8 cellular contexts compared by ENCODE assay signal in genomic region chr1:161726631-161727342, GRCh38. TPM values are rescaled to one million over a fixed set of nuclear protein-coding genes. Genes with fewer than 3 reads are reported as not detected.
A peak's percentile ranks its signal among the peaks of the same experiment; 100 is the strongest.
DNase-seq lines count a peak whose midpoint lies in the region; ATAC-seq and TF ChIP-seq lines count a peak whose summit lies in the region.

No MANE protein-coding gene starts in this region.

- H3K9me3 ChIP-seq in endocrine pancreas (ENCODE audit: control insufficient read depth, low read length) (no peaks in the 10 kb centered on the region), mesenchymal stem cell (ENCODE audit: control insufficient read depth, low read length) (no peaks in the 10 kb centered on the region)

- H3K36me3 Mint-ChIP-seq in activated CD8-positive, alpha-beta memory T cell treated with anti-CD3 and anti-CD28 coated beads, Interleukin-2, amount 10 ng/mL, durations not matched to agents 7 days and 5 days, result no peaks in the 10 kb centered on the region

- peak overlapping the region; percentile 96 for H3K4me2 ChIP-seq in mesenchymal stem cell (ENCODE audit: low read length, poor library complexity, severe bottlenecking)

- under 1% methylated on average over 64 of the region's 81 CpGs for WGBS in mesenchymal stem cell

- H3K9ac ChIP-seq in endocrine pancreas (ENCODE audit: control insufficient read depth, insufficient read depth, low read length), result peak overlapping the region; percentile 30
- H3K9ac ChIP-seq in mesenchymal stem cell (ENCODE audit: low read length), result peak overlapping the region; percentile 95

- peak; percentile 47 for ATAC-seq in GM18861 (IDR thresholded peaks at IDR 0.05; ENCODE audit: unreplicated experiment)
- ATAC-seq in HG03066 (IDR thresholded peaks at IDR 0.05; ENCODE audit: low read depth, unreplicated experiment), result peak; percentile 56
- peak; percentile 71 for ATAC-seq in activated CD8-positive, alpha-beta memory T cell treated with anti-CD3 and anti-CD28 coated beads, Interleukin-2, amount 10 ng/mL, durations not matched to agents 7 days and 5 days

- peaks cover 56% of the 10 kb centered on the region for H3K4me1 Mint-ChIP-seq in activated CD8-positive, alpha-beta memory T cell treated with anti-CD3 and anti-CD28 coated beads, Interleukin-2, amount 10 ng/mL, durations not matched to agents 7 days and 5 days

- H3K4ac ChIP-seq in mesenchymal stem cell (ENCODE audit: low read depth in 1 of 2, low read length in 2 of 2), result peak overlapping the region; percentile 95 to 96

- peak overlapping the region; percentile 79 for H3K4me3 Mint-ChIP-seq in activated CD8-positive, alpha-beta memory T cell treated with anti-CD3 and anti-CD28 coated beads, Interleukin-2, amount 10 ng/mL, durations not matched to agents 7 days and 5 days

- H3K27me3 Mint-ChIP-seq in activated CD8-positive, alpha-beta memory T cell treated with anti-CD3 and anti-CD28 coated beads, Interleukin-2, amount 10 ng/mL, durations not matched to agents 7 days and 5 days, result peaks cover 61% of the 10 kb centered on the region

- peak overlapping the region; percentile 38 to 87 for H3K23ac ChIP-seq in mesenchymal stem cell (ENCODE audit: low read length in 2 of 2)

- no peaks in the 10 kb centered on the region for H3K79me1 ChIP-seq in mesenchymal stem cell (replicated peaks; ENCODE audit: low read length, poor library complexity, severe bottlenecking)

- H2AK5ac ChIP-seq in mesenchymal stem cell (ENCODE audit: low read length, severe bottlenecking), result no peak overlapping the region

- peak overlapping the region; percentile 98 for H4K91ac ChIP-seq in mesenchymal stem cell (ENCODE audit: low read length)

- peak overlapping the region; percentile 72 for H2AFZ ChIP-seq in mesenchymal stem cell (ENCODE audit: low read depth, low read length)

- H2BK15ac ChIP-seq in mesenchymal stem cell (ENCODE audit: low read depth, poor library complexity, severe bottlenecking), result peak overlapping the region; percentile 100

- H3K4me1 ChIP-seq in endocrine pancreas (ENCODE audit: control insufficient read depth, insufficient read depth, low read length) (no peaks in the 10 kb centered on the region), mesenchymal stem cell (ENCODE audit: control insufficient read depth, insufficient read depth, low read depth, low read length) (peaks cover 13% of the 10 kb centered on the region)

- H3K9me3 Mint-ChIP-seq in activated CD8-positive, alpha-beta memory T cell treated with anti-CD3 and anti-CD28 coated beads, Interleukin-2, amount 10 ng/mL, durations not matched to agents 7 days and 5 days (ENCODE audit: low read depth), result no peaks in the 10 kb centered on the region

- peak overlapping the region; percentile 98 for H4K8ac ChIP-seq in mesenchymal stem cell (ENCODE audit: low read length)

- peak overlapping the region; percentile 50 for H3K27ac ChIP-seq in mesenchymal stem cell (ENCODE audit: low read length, poor library complexity, severe bottlenecking)

- no peaks in the 10 kb centered on the region for H3K36me3 ChIP-seq in endocrine pancreas (ENCODE audit: control insufficient read depth, insufficient read depth, low read length)
- H3K36me3 ChIP-seq in mesenchymal stem cell (ENCODE audit: control insufficient read depth in 1 of 2, insufficient read depth in 2 of 2, low read depth in 1 of 2, low read length in 2 of 2), result no peaks in the 10 kb centered on the region

- H2BK12ac ChIP-seq in mesenchymal stem cell (ENCODE audit: low read length in 2 of 2), result peak overlapping the region; percentile 75 to 77

- H3K18ac ChIP-seq in mesenchymal stem cell (ENCODE audit: low read depth in 1 of 2, low read length in 2 of 2), result peak overlapping the region; percentile 98 to 99

- DNase-seq in AG09319 (ENCODE audit: extremely low read depth, low read depth), result peak; percentile 63
- peak; percentile 87 for DNase-seq in NCI-H69 (lab: John Stamatoyannopoulos, UW)
- peak; percentile 84 for DNase-seq in activated CD8-positive, alpha-beta memory T cell treated with anti-CD3 and anti-CD28 coated beads, Interleukin-2, amount 10 ng/mL, durations not matched to agents 7 days and 5 days
- peak; percentile 90 for DNase-seq in mesenchymal stem cell
- DNase-seq in stimulated activated CD8-positive, alpha-beta memory T cell treated with anti-CD3 and anti-CD28 coated beads, Interleukin-2, amount 100 ng/mL, for 1 hour (ENCODE audit: low read depth in 2 of 2), result peak; percentile 55

- peak overlapping the region; percentile 89 for H3K27ac Mint-ChIP-seq in activated CD8-positive, alpha-beta memory T cell treated with anti-CD3 and anti-CD28 coated beads, Interleukin-2, amount 10 ng/mL, durations not matched to agents 7 days and 5 days

- H3K4me3 ChIP-seq in endocrine pancreas (ENCODE audit: control insufficient read depth, insufficient read depth, low read length), result no peak overlapping the region
- peak overlapping the region; percentile 83 to 93 for H3K4me3 ChIP-seq in mesenchymal stem cell (ENCODE audit: insufficient read depth in 1 of 2, low read depth in 1 of 2, low read length in 2 of 2)

- H2BK5ac ChIP-seq in mesenchymal stem cell (ENCODE audit: low read depth, low read length, poor library complexity, severe bottlenecking), result no peak overlapping the region

- peak overlapping the region in 1 of 2 experiments; percentile 82 for H3K14ac ChIP-seq in mesenchymal stem cell (ENCODE audit: low read length in 2 of 2)

- CTCF ChIA-PET in activated CD8-positive, alpha-beta memory T cell treated with anti-CD3 and anti-CD28 coated beads, Interleukin-2, amount 10 ng/mL, durations not matched to agents 7 days and 5 days (lab: Charles Lee), result interaction anchor here (0.8 to 6.1 kb wide), 7 partner anchors 12 to 236 kb away, joined by 3 to 118 read pairs (median 4); partner anchors contain the start of gene DUSP12

- TF ChIP-seq CTCF in AG09319 (IDR thresholded peaks at IDR 0.05; ENCODE audit: low read depth, low read length), result no peak

- H2BK120ac ChIP-seq in mesenchymal stem cell (ENCODE audit: low read depth, low read length), result peak overlapping the region; percentile 96

- H3K27me3 ChIP-seq in endocrine pancreas (ENCODE audit: control insufficient read depth, insufficient read depth, low read length), result peaks cover 5% of the 10 kb centered on the region
- peaks cover 0 to 44% of the 10 kb centered on the region in 2 experiments for H3K27me3 ChIP-seq in mesenchymal stem cell (ENCODE audit: control insufficient read depth in 1 of 2, insufficient read depth in 1 of 2, low read length in 2 of 2)

RNA-seq across cellular contexts. Expression of gene FCRLB, which starts 5.4 kb away (rescaled TPM):
- 1 to 10 TPM in 1 of 2 experiments, under 1 TPM in 1; 0.63 to 1.1 TPM for total RNA-seq in activated CD8-positive, alpha-beta memory T cell treated with anti-CD3 and anti-CD28 coated beads, Interleukin-2, amount 10 ng/mL, durations not matched to agents 7 days and 5 days
- 1.5 TPM for polyA plus RNA-seq in mesenchymal stem cell (2013, experiment 1 of 2)
- 1.5 TPM for polyA plus RNA-seq in mesenchymal stem cell (2013, experiment 2 of 2)

RNA-seq across cellular contexts. Expression of gene FCRLA, which starts 19.8 kb away (rescaled TPM):
- total RNA-seq in activated CD8-positive, alpha-beta memory T cell treated with anti-CD3 and anti-CD28 coated beads, Interleukin-2, amount 10 ng/mL, durations not matched to agents 7 days and 5 days, result not detected
- 0.41 TPM for polyA plus RNA-seq in mesenchymal stem cell (2013, experiment 1 of 2)
- polyA plus RNA-seq in mesenchymal stem cell (2013, experiment 2 of 2), result 0.27 TPM

RNA-seq across cellular contexts. Expression of gene DUSP12, which starts 22.8 kb away (rescaled TPM):
- total RNA-seq in activated CD8-positive, alpha-beta memory T cell treated with anti-CD3 and anti-CD28 coated beads, Interleukin-2, amount 10 ng/mL, durations not matched to agents 7 days and 5 days, result 10 to 100 TPM; 27.2 to 34.5 TPM
- polyA plus RNA-seq in mesenchymal stem cell (2013, experiment 1 of 2), result 30.5 TPM
- polyA plus RNA-seq in mesenchymal stem cell (2013, experiment 2 of 2), result 31.0 TPM

RNA-seq across cellular contexts. Expression of gene ATF6, which starts 39.3 kb away (rescaled TPM):
- total RNA-seq in activated CD8-positive, alpha-beta memory T cell treated with anti-CD3 and anti-CD28 coated beads, Interleukin-2, amount 10 ng/mL, durations not matched to agents 7 days and 5 days, result 10 to 100 TPM; 16.8 to 21.3 TPM
- 19.4 TPM for polyA plus RNA-seq in mesenchymal stem cell (2013, experiment 1 of 2)
- 19.9 TPM for polyA plus RNA-seq in mesenchymal stem cell (2013, experiment 2 of 2)
